ENCODE assay signal across 12 cellular contexts in genomic region chr5:82719368-82719767, GRCh38.
DNase-seq lines count a peak whose midpoint lies in the region; ATAC-seq, FAIRE-seq and TF ChIP-seq lines count a peak whose summit lies in the region.
"Had no signal": no experiment of that assay in that cellular context is flagged by ENCODE, and none has a peak within 500 bp of the region (broad histone marks: within the 10 kb centered on the region; RNA-seq: fewer than 3 reads in every experiment).

No MANE protein-coding gene starts in this region.

- H3K79me1 ChIP-seq in H9 (ENCODE audit: insufficient read depth, low read depth, low read length, poor library complexity, severe bottlenecking), result no peaks in the 10 kb centered on the region

- no peak overlapping the region for H2BK15ac ChIP-seq in H9 (ENCODE audit: low read depth, low read length)

- H3K56ac ChIP-seq in H9 (ENCODE audit: insufficient read length, low read depth, low read length), result no peak overlapping the region

- H2BK120ac ChIP-seq in H9 (ENCODE audit: low read depth, low read length, poor library complexity, severe bottlenecking), result no peak overlapping the region

- H3K23ac ChIP-seq in H9 (ENCODE audit: insufficient read length, low read depth, low read length), result no peak overlapping the region

- H3K4me1 ChIP-seq in H9 (ENCODE audit: insufficient read depth, low read length) (peaks cover 3% of the 10 kb centered on the region; the same call in 1 of the 2 replicates), heart right ventricle (peaks cover 0 to 20% (median 10%) of the 10 kb centered on the region in 9 donors)

- H3K27ac ChIP-seq in H9 (ENCODE audit: insufficient read length, low read depth, low read length) (no peak overlapping the region), heart right ventricle (peak overlapping the region in 2 of 10 donors; percentile 17 to 36)
- H3K27ac ChIP-seq: coronary artery, skin epidermis had no signal

- H3K9me3 ChIP-seq in H9 (ENCODE audit: control insufficient read depth, low read depth, low read length) (no peaks in the 10 kb centered on the region), heart right ventricle (no peaks in the 10 kb centered on the region)

- peak overlapping the region in 2 of 3 experiments; percentile 1 to 77; a peak in 1 of 7 replicates for H3K27ac Mint-ChIP-seq in H9

- WGBS in H9 (ENCODE audit: extremely low coverage, insufficient read length, low lambda C conversion rate), result no CpG with 5 or more reads among the region's 1 CpG
- WGBS in heart right ventricle, 2 donors, result 38 to 53% methylated on average over 1 of the region's 1 CpG

- POLR2A ChIA-PET in HEK293T (lab: Yijun Ruan, JAX), result no interaction called here

- DNase-seq in GM18507 (ENCODE audit: extremely low spot score, insufficient read length, low read depth) (peak; percentile 0), H9 (no peak), MV-4-11 (lab: John Stamatoyannopoulos, UW) (peak; percentile 89), heart right ventricle (peak in 1 of 2 donors; percentile 25), sciatic nerve (ENCODE audit: low spot score) (no peak), HEK293T (ENCODE audit: extremely low spot score) (no peak), DMS114 treated with DMSO at 0.1 percent for 48 hours (lab: John Stamatoyannopoulos, UW; ENCODE audit: unreplicated experiment) (no peak)
- DNase-seq: DMS79 treated with DMSO at 0.1 percent for 48 hours had no signal

- peaks cover 8 to 13% of the 10 kb centered on the region in 2 experiments for H3K4me1 Mint-ChIP-seq in H9

- H3K36me3 Mint-ChIP-seq in H9 (ENCODE audit: insufficient read depth in 1 of 3, low read depth in 3 of 3), result peaks cover 5% of the 10 kb centered on the region in 3 experiments; a peak in 5 of 7 replicates

- peak overlapping the region; percentile 57 for H2BK12ac ChIP-seq in H9 (ENCODE audit: insufficient read length, low read depth, low read length)

- H3K4me3 ChIP-seq in heart right ventricle, result no peak overlapping the region
- H3K4me3 ChIP-seq: coronary artery, skin epidermis had no signal

- H2BK5ac ChIP-seq in H9 (ENCODE audit: insufficient read length, low read length), result no peak overlapping the region

- no peak overlapping the region for H2AK5ac ChIP-seq in H9 (ENCODE audit: insufficient read length, low read length)

- H2BK20ac ChIP-seq in H9 (ENCODE audit: low read depth, low read length, poor library complexity, severe bottlenecking), result no peak overlapping the region

- H3K27me3 ChIP-seq in H9 (ENCODE audit: insufficient read depth, low read length) (no peaks in the 10 kb centered on the region; the same call in 1 of the 2 replicates), heart right ventricle (no peaks in the 10 kb centered on the region)

- CTCF ChIA-PET in HEK293T (lab: Yijun Ruan, JAX), result no interaction called here

- H4K20me1 ChIP-seq in H9 (ENCODE audit: control insufficient read depth, insufficient read depth, insufficient read length), result no peaks in the 10 kb centered on the region

- TF ChIP-seq CTCF in H9 (conservative IDR thresholded peaks at IDR 0.05), result no peak
- no peak for TF ChIP-seq CTCF in heart right ventricle (IDR thresholded peaks at IDR 0.05)

- intact Hi-C loops in heart right ventricle (cut with DNase I) (no loop called here), sciatic nerve (cut with DNase I) (no loop called here)

- no peaks in the 10 kb centered on the region for H3K23me2 ChIP-seq in H9 (ENCODE audit: insufficient read length, low read depth, low read length, poor library complexity, severe bottlenecking)

- no peaks in the 10 kb centered on the region for H3K36me3 ChIP-seq in heart right ventricle

- H3K4me2 ChIP-seq in H9 (ENCODE audit: insufficient read depth, insufficient read length, low read length), result no peak overlapping the region

- no peak overlapping the region for H3K4ac ChIP-seq in H9 (ENCODE audit: low read depth, low read length)

- no peak overlapping the region for H4K8ac ChIP-seq in H9 (replicated peaks; ENCODE audit: insufficient read length, low read depth, low read length)

- H4K91ac ChIP-seq in H9 (ENCODE audit: insufficient read length, low read depth, low read length), result no peak overlapping the region

- no peak overlapping the region for H3K18ac ChIP-seq in H9 (ENCODE audit: insufficient read length, low read depth, low read length)

- H3K27me3 Mint-ChIP-seq in H9 (ENCODE audit: low read depth), result no peaks in the 10 kb centered on the region

- H2AFZ ChIP-seq in H9 (ENCODE audit: low read length), result no peak overlapping the region

- no peak overlapping the region for H3K9ac ChIP-seq in H9 (ENCODE audit: extremely low read depth, insufficient read length, low read length)

- no peak overlapping the region for H4K5ac ChIP-seq in H9 (ENCODE audit: insufficient read length, low read depth, low read length)

- H3T11ph ChIP-seq in H9 (ENCODE audit: low read length), result no peak overlapping the region

- ATAC-seq in heart right ventricle (peak in 6 of 8 donors; percentile 66 to 87 (median 76)), sciatic nerve (no peak), HG02642 (IDR thresholded peaks at IDR 0.05; ENCODE audit: poor library complexity, unreplicated experiment) (no peak)

- no peak overlapping the region for H3K4me3 Mint-ChIP-seq in H9

- H3K14ac ChIP-seq in H9 (ENCODE audit: insufficient read depth, low read length), result no peak overlapping the region

- no peaks in the 10 kb centered on the region for H3K79me2 ChIP-seq in H9 (ENCODE audit: insufficient read depth, low read length)

- H3K9me3 Mint-ChIP-seq in H9, result peaks cover 4 to 7% of the 10 kb centered on the region in 2 experiments; a peak in 4 of 5 replicates

- no peak for FAIRE-seq in GM18507 (lab: Jason Lieb, UNC)
- FAIRE-seq: islet of Langerhans had no signal

TF ChIP-seq in HEK293T, 16 proteins besides CTCF, POLR2A, EP300 and RAD21:
- TF ChIP-seq FOXA1 (IDR thresholded peaks at IDR 0.05), result no peak
- TF ChIP-seq HDGF (IDR thresholded peaks at IDR 0.05; ENCODE audit: borderline replicate concordance), result no peak
- no peak for TF ChIP-seq ELF4 (IDR thresholded peaks at IDR 0.05)
- TF ChIP-seq FOXM1 (IDR thresholded peaks at IDR 0.05; ENCODE audit: borderline replicate concordance), result no peak
- no peak for TF ChIP-seq TARDBP (IDR thresholded peaks at IDR 0.05)
- TF ChIP-seq BHLHE40 (IDR thresholded peaks at IDR 0.05; ENCODE audit: borderline replicate concordance), result no peak
- no peak for TF ChIP-seq SUZ12 (IDR thresholded peaks at IDR 0.05)
- no peak for TF ChIP-seq FOXK2 (IDR thresholded peaks at IDR 0.05)
- no peak for TF ChIP-seq CTBP1 (IDR thresholded peaks at IDR 0.05; ENCODE audit: borderline replicate concordance)

Comparison
In these comparisons a context has a peak if more than half of its experiments do, and no peak if none do; other contexts are left out.
1. DNase-seq: peak in GM18507 (single experiment) and MV-4-11 (single experiment); none in H9 (single experiment), sciatic nerve (single experiment), HEK293T (single experiment) and DMS114 treated with DMSO at 0.1 percent for 48 hours (single experiment).
2. ATAC-seq: peak in heart right ventricle (6 of 8); none in sciatic nerve (single experiment) and HG02642 (single experiment).